Comparison of ENCODE assay signal across 1 cellular context in the genomic region with DNA sequence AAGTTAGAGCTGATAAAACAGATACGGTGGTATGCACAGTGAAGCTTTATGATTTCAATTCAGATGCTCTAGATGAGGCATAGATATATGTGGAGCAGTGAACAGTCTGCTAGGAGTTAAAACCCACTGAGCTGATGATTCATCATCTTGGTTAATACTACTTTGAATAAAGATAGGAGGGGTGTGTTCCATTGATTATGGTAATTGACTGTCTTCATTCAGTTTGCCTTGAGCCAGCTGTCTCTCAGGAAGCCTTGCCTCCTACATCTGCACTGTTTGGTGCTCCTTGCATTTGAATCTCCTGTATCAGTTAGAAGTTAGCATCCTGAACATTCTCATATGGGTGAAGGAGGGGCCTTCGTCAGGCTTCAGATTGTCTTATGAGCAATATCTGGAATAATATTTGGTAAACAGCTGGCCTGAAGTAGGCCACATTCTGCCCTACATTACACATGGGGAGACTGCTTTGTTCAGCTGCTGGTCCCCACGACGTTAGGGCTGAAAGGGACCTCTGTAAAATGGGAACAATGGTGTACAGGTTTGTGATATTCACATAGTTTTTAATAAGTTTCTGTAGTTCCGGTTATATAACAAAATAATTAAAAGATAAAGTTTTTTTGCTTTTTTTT.
TF ChIP-seq lines count a peak whose summit lies in the region.

No MANE protein-coding gene starts in this region.

TF ChIP-seq in IMR-90, 13 proteins besides CTCF, POLR2A, EP300 and RAD21 (continued from another document):
- TF ChIP-seq FOS (IDR thresholded peaks at IDR 0.05; ENCODE audit: low read depth, low read length) (no peak), MAZ (IDR thresholded peaks at IDR 0.05; ENCODE audit: borderline replicate concordance, low read depth, low read length) (no peak), BHLHE40 (IDR thresholded peaks at IDR 0.05; ENCODE audit: low read depth, low read length) (no peak), RCOR1 (IDR thresholded peaks at IDR 0.05; ENCODE audit: insufficient replicate concordance, low read length) (no peak), CHD1 (IDR thresholded peaks at IDR 0.05; ENCODE audit: low read depth, low read length) (no peak), MXI1 (IDR thresholded peaks at IDR 0.05; ENCODE audit: borderline replicate concordance, low read depth, low read length) (no peak), NFE2L2 (IDR thresholded peaks at IDR 0.05; ENCODE audit: low read depth, low read length) (no peak)
- TF ChIP-seq, protein P1, sequence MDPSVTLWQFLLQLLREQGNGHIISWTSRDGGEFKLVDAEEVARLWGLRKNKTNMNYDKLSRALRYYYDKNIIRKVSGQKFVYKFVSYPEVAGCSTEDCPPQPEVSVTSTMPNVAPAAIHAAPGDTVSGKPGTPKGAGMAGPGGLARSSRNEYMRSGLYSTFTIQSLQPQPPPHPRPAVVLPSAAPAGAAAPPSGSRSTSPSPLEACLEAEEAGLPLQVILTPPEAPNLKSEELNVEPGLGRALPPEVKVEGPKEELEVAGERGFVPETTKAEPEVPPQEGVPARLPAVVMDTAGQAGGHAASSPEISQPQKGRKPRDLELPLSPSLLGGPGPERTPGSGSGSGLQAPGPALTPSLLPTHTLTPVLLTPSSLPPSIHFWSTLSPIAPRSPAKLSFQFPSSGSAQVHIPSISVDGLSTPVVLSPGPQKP (IDR thresholded peaks at IDR 0.05; ENCODE audit: borderline replicate concordance, low read depth, low read length), result no peak
- TF ChIP-seq, protein P2, sequence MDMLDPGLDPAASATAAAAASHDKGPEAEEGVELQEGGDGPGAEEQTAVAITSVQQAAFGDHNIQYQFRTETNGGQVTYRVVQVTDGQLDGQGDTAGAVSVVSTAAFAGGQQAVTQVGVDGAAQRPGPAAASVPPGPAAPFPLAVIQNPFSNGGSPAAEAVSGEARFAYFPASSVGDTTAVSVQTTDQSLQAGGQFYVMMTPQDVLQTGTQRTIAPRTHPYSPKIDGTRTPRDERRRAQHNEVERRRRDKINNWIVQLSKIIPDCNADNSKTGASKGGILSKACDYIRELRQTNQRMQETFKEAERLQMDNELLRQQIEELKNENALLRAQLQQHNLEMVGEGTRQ (IDR thresholded peaks at IDR 0.05; ENCODE audit: low read depth, low read length), result no peak
